Comparison of ENCODE assay signal across 1 cellular context in genomic region chr3:99394831-99395733, GRCh38.
TF ChIP-seq lines count a peak whose summit lies in the region.

No MANE protein-coding gene starts in this region.

TF ChIP-seq in SK-N-SH treated with all-trans-retinoic acid at 6 μM for 48 hours, 23 proteins besides CTCF, POLR2A, EP300 and RAD21 (continued from another document):
- TF ChIP-seq POU6F1 (CRISPR knock-in tag; IDR thresholded peaks at IDR 0.05; ENCODE audit: borderline replicate concordance, low read depth) (no peak), GLIS3 (CRISPR knock-in tag; IDR thresholded peaks at IDR 0.05) (no peak)
